ENCODE assay signal across 10 cellular contexts in the genomic region with DNA sequence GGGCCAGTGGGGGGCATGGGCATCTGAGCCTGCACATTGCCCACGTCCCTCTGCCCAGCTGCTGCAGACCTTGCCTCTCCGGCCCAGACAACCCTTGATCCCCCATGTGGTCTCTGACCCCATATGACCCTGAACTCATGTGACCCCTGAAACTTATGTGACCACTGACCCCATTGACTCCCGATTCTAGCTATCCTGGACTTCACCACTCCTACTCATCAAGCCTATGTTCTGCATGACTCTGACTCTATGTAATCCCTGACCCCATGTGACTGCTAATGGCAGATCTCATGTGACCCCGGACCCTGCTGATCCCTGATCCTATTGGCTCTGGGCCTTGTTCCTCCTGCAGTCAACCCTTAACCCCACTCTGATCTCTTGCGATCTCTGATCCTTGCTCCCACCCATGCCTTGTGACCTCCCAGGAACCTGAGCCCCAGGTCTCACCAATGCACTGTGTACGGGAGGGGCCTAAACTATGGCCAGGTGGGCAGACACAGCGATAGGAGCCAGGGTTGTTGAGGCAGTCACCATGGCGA. TPM values are rescaled to one million over a fixed set of nuclear protein-coding genes. Genes with fewer than 3 reads are reported as not detected.
A peak's percentile ranks its signal among the peaks of the same experiment; 100 is the strongest.
DNase-seq lines count a peak whose midpoint lies in the region; ATAC-seq, FAIRE-seq and TF ChIP-seq lines count a peak whose summit lies in the region.
"Had no signal": no experiment of that assay in that cellular context is flagged by ENCODE, and none has a peak within 500 bp of the region (broad histone marks: within the 10 kb centered on the region; RNA-seq: fewer than 3 reads in every experiment).

No MANE protein-coding gene starts in this region.

- no peak for TF ChIP-seq EP300 in A549 (IDR thresholded peaks at IDR 0.05)

- WGBS in A549 (ENCODE audit: missing lambda C conversion rate), result 75% methylated on average over 7 of the region's 8 CpGs

- CTCF ChIA-PET in A549 (lab: Yijun Ruan, JAX), result interaction anchor here (0.5 to 8.0 kb wide), 22 partner anchors 8 to 478 kb away, joined by 3 to 148 read pairs (median 5); a partner anchor contains a TSS

- peak overlapping the region in 1 of 2 experiments; percentile 99; a peak in 1 of 6 replicates for H3K27ac ChIP-seq in A549
- no peak overlapping the region for H3K27ac ChIP-seq in colonic mucosa

- peak overlapping the region; percentile 7; the same call in 1 of the 3 replicates for H3K4me2 ChIP-seq in A549
- H3K4me2 ChIP-seq: smooth muscle cell had no signal

- POLR2A ChIA-PET in A549 (lab: Yijun Ruan, JAX), result interaction anchor here (1.2 kb wide), 1 partner anchor 11 kb away, joined by 6 read pairs; no protein-coding TSS in a partner anchor

- no peak for DNase-seq in A549 (ENCODE audit: low read depth in 1 of 2, low spot score in 1 of 2)
- DNase-seq in COLO668 (lab: John Stamatoyannopoulos, UW; ENCODE audit: unreplicated experiment), result peak; percentile 20
- no peak for DNase-seq in NT2/D1 (ENCODE audit: low read depth, low spot score)
- no peak for DNase-seq in colonic mucosa
- DNase-seq in DMS 273 treated with DMSO at 0.1 percent for 48 hours (lab: John Stamatoyannopoulos, UW), result no peak
- DNase-seq in activated CD4-positive, CD25-positive, alpha-beta regulatory T cell treated with anti-CD3 and anti-CD28 coated beads, Interleukin-2, amount 50 U/mL, for 72 hours, result no peak
- no peak for DNase-seq in hepatic stellate cell (ENCODE audit: low spot score)

- peaks cover 2% of the 10 kb centered on the region for H3K27me3 ChIP-seq in NT2/D1 (ENCODE audit: insufficient read depth, insufficient read length)
- no peaks in the 10 kb centered on the region for H3K27me3 ChIP-seq in colonic mucosa

- TF ChIP-seq CTCF in A549 (IDR thresholded peaks at IDR 0.05) (no peak; the same call in 1 of the 3 replicates), colonic mucosa (IDR thresholded peaks at IDR 0.05) (peak; percentile 18)

- peaks cover 54% of the 10 kb centered on the region for H3K4me1 ChIP-seq in A549
- H3K4me1 ChIP-seq in NT2/D1 (ENCODE audit: insufficient read depth, insufficient read length), result peaks cover 45% of the 10 kb centered on the region
- peaks cover 22% of the 10 kb centered on the region for H3K4me1 ChIP-seq in colonic mucosa

- no peak for TF ChIP-seq POLR2A in A549 (IDR thresholded peaks at IDR 0.05; ENCODE audit: low read length)

- TF ChIP-seq RAD21 in A549 (conservative IDR thresholded peaks at IDR 0.05 in 1 of 2, IDR thresholded peaks at IDR 0.05 in 1 of 2), result no peak

- H3K4me3 ChIP-seq in A549 (no peak overlapping the region), NT2/D1 (ENCODE audit: insufficient read length, low read depth) (no peak overlapping the region), colonic mucosa (no peak overlapping the region)
- H3K4me3 ChIP-seq: mucosa of descending colon, smooth muscle cell had no signal

- ATAC-seq in A549 (no peak), HG02763 (IDR thresholded peaks at IDR 0.05; ENCODE audit: unreplicated experiment) (no peak)

- peak overlapping the region; percentile 37 for H3K9ac ChIP-seq in NT2/D1 (ENCODE audit: insufficient read length, low read depth)
- H3K9ac ChIP-seq in colonic mucosa (ENCODE audit: low read depth in 2 of 2, low read length in 2 of 2), result peak overlapping the region in 1 of 2 donors; percentile 23

- intact Hi-C loops in colonic mucosa (cut with DNase I), result no loop called here

- H3K36me3 ChIP-seq in NT2/D1 (ENCODE audit: insufficient read depth, insufficient read length, low read length) (no peaks in the 10 kb centered on the region), colonic mucosa (no peaks in the 10 kb centered on the region)

- FAIRE-seq in A549 (lab: Jason Lieb, UNC), result no peak

- no peaks in the 10 kb centered on the region for H3K9me3 ChIP-seq in A549
- no peaks in the 10 kb centered on the region for H3K9me3 ChIP-seq in NT2/D1 (ENCODE audit: insufficient read depth, low read length)
- H3K9me3 ChIP-seq in colonic mucosa, result no peaks in the 10 kb centered on the region
- H3K9me3 ChIP-seq: mucosa of descending colon had no signal

TF ChIP-seq in A549, 52 proteins besides CTCF, POLR2A, EP300 and RAD21:
- TF ChIP-seq, protein P1, sequence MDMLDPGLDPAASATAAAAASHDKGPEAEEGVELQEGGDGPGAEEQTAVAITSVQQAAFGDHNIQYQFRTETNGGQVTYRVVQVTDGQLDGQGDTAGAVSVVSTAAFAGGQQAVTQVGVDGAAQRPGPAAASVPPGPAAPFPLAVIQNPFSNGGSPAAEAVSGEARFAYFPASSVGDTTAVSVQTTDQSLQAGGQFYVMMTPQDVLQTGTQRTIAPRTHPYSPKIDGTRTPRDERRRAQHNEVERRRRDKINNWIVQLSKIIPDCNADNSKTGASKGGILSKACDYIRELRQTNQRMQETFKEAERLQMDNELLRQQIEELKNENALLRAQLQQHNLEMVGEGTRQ (IDR thresholded peaks at IDR 0.05), result peak; percentile 76
- TF ChIP-seq CHD2 (IDR thresholded peaks at IDR 0.05; ENCODE audit: low read length, partially characterized antibody), result no peak

RNA-seq across cellular contexts. Expression of a gene that starts 5.7 kb away (rescaled TPM):
- 28.6 and 39.9 TPM in 2 replicates for polyA plus RNA-seq in A549 (2011; rRNA removed)
- polyA plus RNA-seq in A549 (2012; cell fraction: cytosol; rRNA removed), result 130 and 136 TPM in 2 replicates
- polyA plus RNA-seq in A549 (2012; cell fraction: nucleus; rRNA removed), result 715 and 951 TPM in 2 replicates
- polyA plus RNA-seq in A549 (2017; fragmentation: RNase III; extraction: RNeasy Plus Mini Kit Qiagen cat#74134 plus additional on column Dnase treatment), result 107 to 134 TPM (median 123 TPM) in 3 replicates
- 25.4 and 44.5 TPM in 2 replicates for polyA minus RNA-seq in A549 (2011; rRNA and poly(A)+ RNA removed)
- total RNA-seq in colonic mucosa, result 10 to 100 TPM; 27.3 to 31.1 TPM

RNA-seq across cellular contexts. Expression of a gene that starts 17.8 kb away (rescaled TPM):
- polyA plus RNA-seq in A549 (2011; rRNA removed), result 28.2 and 32.3 TPM in 2 replicates
- 114 and 117 TPM in 2 replicates for polyA plus RNA-seq in A549 (2012; cell fraction: cytosol; rRNA removed)
- polyA plus RNA-seq in A549 (2012; cell fraction: nucleus; rRNA removed), result 107 and 125 TPM in 2 replicates
- polyA plus RNA-seq in A549 (2017; fragmentation: RNase III; extraction: RNeasy Plus Mini Kit Qiagen cat#74134 plus additional on column Dnase treatment), result 66.1 to 68.2 TPM (median 68.1 TPM) in 3 replicates
- polyA minus RNA-seq in A549 (2011; rRNA and poly(A)+ RNA removed), result 8.1 and 14.2 TPM in 2 replicates
- 10 to 100 TPM; 16.6 to 30.8 TPM for total RNA-seq in colonic mucosa

RNA-seq across cellular contexts. Expression of a gene that starts 19.9 kb away (rescaled TPM):
- polyA plus RNA-seq in A549 (2011; rRNA removed) (13.5 and 16.9 TPM in 2 replicates), A549 (2017; fragmentation: RNase III; extraction: RNeasy Plus Mini Kit Qiagen cat#74134 plus additional on column Dnase treatment) (18.6 to 23.9 TPM (median 23.1 TPM) in 3 replicates)
- 35.2 and 57.6 TPM in 2 replicates for polyA plus RNA-seq in A549 (2012; cell fraction: cytosol; rRNA removed)
- polyA plus RNA-seq in A549 (2012; cell fraction: nucleus; rRNA removed), result 51.4 and 59.1 TPM in 2 replicates
- polyA minus RNA-seq in A549 (2011; rRNA and poly(A)+ RNA removed), result 8.3 and 16.3 TPM in 2 replicates
- 10 to 100 TPM; 27.4 to 32.2 TPM for total RNA-seq in colonic mucosa

RNA-seq across cellular contexts. Expression of a gene that starts 23.4 kb away (rescaled TPM):
- polyA plus RNA-seq in A549 (2011; rRNA removed) (11.6 and 13.8 TPM in 2 replicates), A549 (2017; fragmentation: RNase III; extraction: RNeasy Plus Mini Kit Qiagen cat#74134 plus additional on column Dnase treatment) (39.8 to 46.0 TPM (median 43.8 TPM) in 3 replicates)
- 44.5 and 66.2 TPM in 2 replicates for polyA plus RNA-seq in A549 (2012; cell fraction: cytosol; rRNA removed)
- 112 and 167 TPM in 2 replicates for polyA plus RNA-seq in A549 (2012; cell fraction: nucleus; rRNA removed)
- polyA minus RNA-seq in A549 (2011; rRNA and poly(A)+ RNA removed), result 12.3 and 18.7 TPM in 2 replicates
- total RNA-seq in colonic mucosa, result 10 to 100 TPM; 58.5 to 78.5 TPM

RNA-seq across cellular contexts. Expression of a gene that starts 27.6 kb away (rescaled TPM):
- polyA plus RNA-seq in A549 (2011; rRNA removed) (30.8 and 33.6 TPM in 2 replicates), A549 (2017; fragmentation: RNase III; extraction: RNeasy Plus Mini Kit Qiagen cat#74134 plus additional on column Dnase treatment) (41.8 to 46.8 TPM (median 45.9 TPM) in 3 replicates)
- polyA plus RNA-seq in A549 (2012; cell fraction: cytosol; rRNA removed), result 88.0 and 105 TPM in 2 replicates
- polyA plus RNA-seq in A549 (2012; cell fraction: nucleus; rRNA removed), result 125 and 152 TPM in 2 replicates
- 39.1 and 43.6 TPM in 2 replicates for polyA minus RNA-seq in A549 (2011; rRNA and poly(A)+ RNA removed)
- 10 to 100 TPM; 59.2 to 84.1 TPM for total RNA-seq in colonic mucosa
